In genomic region chr11:88552377-88553029, GRCh38 we compare ENCODE assay signal across 8 cellular contexts.
DNase-seq lines count a peak whose midpoint lies in the region; ATAC-seq and TF ChIP-seq lines count a peak whose summit lies in the region.

No MANE protein-coding gene starts in this region.

- peaks cover 5% of the 10 kb centered on the region for H3K27me3 Mint-ChIP-seq in activated CD4-positive, alpha-beta memory T cell treated with anti-CD3 and anti-CD28 coated beads for 36 hours
- H3K27me3 Mint-ChIP-seq in progenitor cell of endocrine pancreas = no peaks in the 10 kb centered on the region

- TF ChIP-seq POLR2A in esophagus muscularis mucosa (IDR thresholded peaks at IDR 0.05; ENCODE audit: low read depth) (no peak), gastroesophageal sphincter (IDR thresholded peaks at IDR 0.05) (no peak)

- TF ChIP-seq CTCF in esophagus muscularis mucosa (IDR thresholded peaks at IDR 0.05) = peak in 2 of 3 experiments; percentile 30 to 44
- peak; percentile 66 for TF ChIP-seq CTCF in progenitor cell of endocrine pancreas (IDR thresholded peaks at IDR 0.05; ENCODE audit: unreplicated experiment)
- peak in 2 of 4 experiments; percentile 21 to 50 for TF ChIP-seq CTCF in gastroesophageal sphincter (IDR thresholded peaks at IDR 0.05)

- no peaks in the 10 kb centered on the region for H3K36me3 ChIP-seq in esophagus muscularis mucosa
- H3K36me3 ChIP-seq in gastroesophageal sphincter = no peaks in the 10 kb centered on the region

- peaks cover 0 to 6% (median 0%) of the 10 kb centered on the region in 4 donors for H3K4me1 ChIP-seq in esophagus muscularis mucosa
- H3K4me1 ChIP-seq in gastroesophageal sphincter = no peaks in the 10 kb centered on the region

- intact Hi-C loops in activated CD4-positive, alpha-beta memory T cell treated with anti-CD3 and anti-CD28 coated beads for 36 hours (cut with micrococcal nuclease) = no loop called here
- intact Hi-C loops in esophagus muscularis mucosa (cut with DNase I) = loop anchor here (10.0 kb wide), 1 partner anchor 1198 kb away; no protein-coding TSS in a partner anchor

- TF ChIP-seq EP300 in esophagus muscularis mucosa (IDR thresholded peaks at IDR 0.05) = no peak
- no peak for TF ChIP-seq EP300 in gastroesophageal sphincter (IDR thresholded peaks at IDR 0.05)

- no peak overlapping the region for H3K4me3 Mint-ChIP-seq in activated CD4-positive, alpha-beta memory T cell treated with anti-CD3 and anti-CD28 coated beads for 36 hours
- H3K4me3 Mint-ChIP-seq in progenitor cell of endocrine pancreas (ENCODE audit: low read depth) = no peak overlapping the region

- POLR2A ChIA-PET in activated CD4-positive, alpha-beta memory T cell treated with anti-CD3 and anti-CD28 coated beads for 36 hours (lab: Charles Lee) = no interaction called here

- no peaks in the 10 kb centered on the region for H3K36me3 Mint-ChIP-seq in activated CD4-positive, alpha-beta memory T cell treated with anti-CD3 and anti-CD28 coated beads for 36 hours
- H3K36me3 Mint-ChIP-seq in progenitor cell of endocrine pancreas (ENCODE audit: insufficient read depth) = no peaks in the 10 kb centered on the region

- CTCF ChIA-PET in activated CD4-positive, alpha-beta memory T cell treated with anti-CD3 and anti-CD28 coated beads for 36 hours (lab: Charles Lee) = interaction anchor here (0.7 to 3.4 kb wide), 28 partner anchors 9 to 1200 kb away, joined by 3 to 58 read pairs (median 4); no protein-coding TSS in a partner anchor

- ATAC-seq in GM18511 (IDR thresholded peaks at IDR 0.05; ENCODE audit: unreplicated experiment) (peak; percentile 99), HG02884 (IDR thresholded peaks at IDR 0.05; ENCODE audit: unreplicated experiment) (peak; percentile 99), gastroesophageal sphincter (no peak)

- DNase-seq in Ammon's horn (ENCODE audit: low spot score) (peak; percentile 24), NCI-H1694 treated with DMSO at 0.1 percent for 48 hours (lab: John Stamatoyannopoulos, UW) (peak; percentile 1), esophagus muscularis mucosa (ENCODE audit: extremely low spot score) (no peak), progenitor cell of endocrine pancreas (ENCODE audit: low spot score, unreplicated experiment) (peak; percentile 13)
- peak; percentile 73 for DNase-seq in activated CD4-positive, alpha-beta memory T cell treated with anti-CD3 and anti-CD28 coated beads for 36 hours

- WGBS in esophagus muscularis mucosa = 40% methylated on average over 3 of the region's 3 CpGs
- 47 to 80% methylated on average over 1 of the region's 3 CpGs for WGBS in gastroesophageal sphincter (ENCODE audit: low coverage in 1 of 2), 2 donors

- H3K9me3 ChIP-seq in esophagus muscularis mucosa (no peaks in the 10 kb centered on the region), gastroesophageal sphincter (no peaks in the 10 kb centered on the region)

- no peaks in the 10 kb centered on the region for H3K9me3 Mint-ChIP-seq in activated CD4-positive, alpha-beta memory T cell treated with anti-CD3 and anti-CD28 coated beads for 36 hours
- no peaks in the 10 kb centered on the region for H3K9me3 Mint-ChIP-seq in progenitor cell of endocrine pancreas (ENCODE audit: low read depth)

- no peak overlapping the region for H3K27ac Mint-ChIP-seq in activated CD4-positive, alpha-beta memory T cell treated with anti-CD3 and anti-CD28 coated beads for 36 hours
- H3K27ac Mint-ChIP-seq in progenitor cell of endocrine pancreas = no peak overlapping the region

- no peaks in the 10 kb centered on the region for H3K27me3 ChIP-seq in esophagus muscularis mucosa
- no peaks in the 10 kb centered on the region for H3K27me3 ChIP-seq in gastroesophageal sphincter

- H3K27ac ChIP-seq in esophagus muscularis mucosa (replicated peaks in 1 of 4) (no peak overlapping the region), gastroesophageal sphincter (no peak overlapping the region)

- no peaks in the 10 kb centered on the region for H3K4me1 Mint-ChIP-seq in activated CD4-positive, alpha-beta memory T cell treated with anti-CD3 and anti-CD28 coated beads for 36 hours (ENCODE audit: low read depth)
- peaks cover 1% of the 10 kb centered on the region for H3K4me1 Mint-ChIP-seq in progenitor cell of endocrine pancreas (ENCODE audit: low read depth)

- no peak overlapping the region for H3K4me3 ChIP-seq in esophagus muscularis mucosa
- no peak overlapping the region for H3K4me3 ChIP-seq in gastroesophageal sphincter
